In the genomic region with DNA sequence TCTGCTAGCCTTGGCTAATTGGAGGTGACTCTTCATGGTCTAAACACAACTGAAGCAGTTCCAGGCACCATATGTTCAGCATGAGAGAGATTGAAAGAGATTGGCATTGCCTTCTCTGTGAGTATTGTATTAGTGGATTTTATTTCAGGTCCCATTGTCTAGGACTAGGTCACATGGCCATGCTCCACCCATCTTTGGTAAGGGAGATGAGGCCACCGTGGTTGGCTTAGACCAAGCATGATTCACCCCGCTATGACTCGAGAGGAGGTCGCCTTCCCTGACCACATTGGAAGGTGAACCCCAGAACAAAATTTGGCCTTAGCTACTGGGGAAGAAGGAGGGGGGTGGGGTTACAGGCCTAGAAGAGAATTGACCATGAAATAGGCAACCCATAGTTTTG, we compare ENCODE assay signal across 10 cellular contexts.
DNase-seq lines count a peak whose midpoint lies in the region; ATAC-seq and TF ChIP-seq lines count a peak whose summit lies in the region.
"Had no signal": no experiment of that assay in that cellular context is flagged by ENCODE, and none has a peak within 500 bp of the region (broad histone marks: within the 10 kb centered on the region; RNA-seq: fewer than 3 reads in every experiment).

No MANE protein-coding gene starts in this region.

- no peak overlapping the region for H3K27ac ChIP-seq in Peyer's patch
- H3K27ac ChIP-seq: colonic mucosa, neural progenitor cell had no signal

- no peaks in the 10 kb centered on the region for H3K27me3 ChIP-seq in Peyer's patch
- H3K27me3 ChIP-seq: colonic mucosa, neural progenitor cell had no signal

- no peak for TF ChIP-seq POLR2A in Peyer's patch (IDR thresholded peaks at IDR 0.05)

- no peaks in the 10 kb centered on the region for H3K9me3 ChIP-seq in Peyer's patch
- H3K9me3 ChIP-seq: colonic mucosa had no signal

- H3K27ac Mint-ChIP-seq in activated naive CD8-positive, alpha-beta T cell treated with anti-CD3 and anti-CD28 coated beads, Interleukin-2, amount 50 U/mL, for 24 hours: no peak overlapping the region
- H3K27ac Mint-ChIP-seq: neural progenitor cell had no signal

- TF ChIP-seq CTCF in Peyer's patch (IDR thresholded peaks at IDR 0.05): no peak

- DNase-seq in activated CD4-positive, CD25-positive, alpha-beta regulatory T cell treated with anti-CD3 and anti-CD28 coated beads, Interleukin-2, amount 50 U/mL, for 72 hours: no peak
- DNase-seq in NCI-H524 (lab: John Stamatoyannopoulos, UW) (peak; percentile 56 to 87), Peyer's patch (no peak)
- peak; percentile 41 for DNase-seq in activated naive CD8-positive, alpha-beta T cell treated with anti-CD3 and anti-CD28 coated beads, Interleukin-2, amount 50 U/mL, for 24 hours
- peak; percentile 5 for DNase-seq in stimulated activated CD8-positive, alpha-beta memory T cell treated with anti-CD3 and anti-CD28 coated beads, Interleukin-4, amount 100 ng/mL, for 24 hours (ENCODE audit: low read depth)
- DNase-seq: colonic mucosa had no signal

- H3K36me3 Mint-ChIP-seq in activated naive CD8-positive, alpha-beta T cell treated with anti-CD3 and anti-CD28 coated beads, Interleukin-2, amount 50 U/mL, for 24 hours (ENCODE audit: low read depth): no peaks in the 10 kb centered on the region
- H3K36me3 Mint-ChIP-seq: neural progenitor cell had no signal

- H3K4me1 Mint-ChIP-seq in activated naive CD8-positive, alpha-beta T cell treated with anti-CD3 and anti-CD28 coated beads, Interleukin-2, amount 50 U/mL, for 24 hours: peaks cover 16% of the 10 kb centered on the region

- H3K9me3 Mint-ChIP-seq in activated naive CD8-positive, alpha-beta T cell treated with anti-CD3 and anti-CD28 coated beads, Interleukin-2, amount 50 U/mL, for 24 hours: no peaks in the 10 kb centered on the region

- peak; percentile 75 to 78 for ATAC-seq in activated CD4-positive, CD25-positive, alpha-beta regulatory T cell treated with anti-CD3 and anti-CD28 coated beads, Interleukin-2, amount 50 U/mL, for 24 hours
- ATAC-seq in activated naive CD8-positive, alpha-beta T cell treated with anti-CD3 and anti-CD28 coated beads, Interleukin-2, amount 50 U/mL, for 24 hours: peak; percentile 97
- no peak for ATAC-seq in HG03025 (IDR thresholded peaks at IDR 0.05; ENCODE audit: low FRiP score, unreplicated experiment)
- ATAC-seq in GM18520 (IDR thresholded peaks at IDR 0.05; ENCODE audit: unreplicated experiment): no peak

- no peak overlapping the region for H3K4me3 Mint-ChIP-seq in activated naive CD8-positive, alpha-beta T cell treated with anti-CD3 and anti-CD28 coated beads, Interleukin-2, amount 50 U/mL, for 24 hours
- H3K4me3 Mint-ChIP-seq: neural progenitor cell had no signal

- no peak overlapping the region for H3K4me3 ChIP-seq in Peyer's patch
- H3K4me3 ChIP-seq: colonic mucosa, neural progenitor cell had no signal

- H3K36me3 ChIP-seq in Peyer's patch: no peaks in the 10 kb centered on the region
- H3K36me3 ChIP-seq: colonic mucosa, neural progenitor cell had no signal

- no peaks in the 10 kb centered on the region for H3K27me3 Mint-ChIP-seq in activated naive CD8-positive, alpha-beta T cell treated with anti-CD3 and anti-CD28 coated beads, Interleukin-2, amount 50 U/mL, for 24 hours

- H3K4me1 ChIP-seq in Peyer's patch: no peaks in the 10 kb centered on the region
- H3K4me1 ChIP-seq: colonic mucosa had no signal

Comparison
In these comparisons a context has a peak if more than half of its experiments do, and no peak if none do; other contexts are left out.
1. ATAC-seq: peak in activated CD4-positive, CD25-positive, alpha-beta regulatory T cell treated with anti-CD3 and anti-CD28 coated beads, Interleukin-2, amount 50 U/mL, for 24 hours (2 of 2) and activated naive CD8-positive, alpha-beta T cell treated with anti-CD3 and anti-CD28 coated beads, Interleukin-2, amount 50 U/mL, for 24 hours (single experiment); none in HG03025 (single experiment) and GM18520 (single experiment).
2. DNase-seq: peak in NCI-H524 (2 of 2), activated naive CD8-positive, alpha-beta T cell treated with anti-CD3 and anti-CD28 coated beads, Interleukin-2, amount 50 U/mL, for 24 hours (single experiment) and stimulated activated CD8-positive, alpha-beta memory T cell treated with anti-CD3 and anti-CD28 coated beads, Interleukin-4, amount 100 ng/mL, for 24 hours (single experiment); none in activated CD4-positive, CD25-positive, alpha-beta regulatory T cell treated with anti-CD3 and anti-CD28 coated beads, Interleukin-2, amount 50 U/mL, for 72 hours (single experiment) and Peyer's patch (0 of 3).